In the genomic region with DNA sequence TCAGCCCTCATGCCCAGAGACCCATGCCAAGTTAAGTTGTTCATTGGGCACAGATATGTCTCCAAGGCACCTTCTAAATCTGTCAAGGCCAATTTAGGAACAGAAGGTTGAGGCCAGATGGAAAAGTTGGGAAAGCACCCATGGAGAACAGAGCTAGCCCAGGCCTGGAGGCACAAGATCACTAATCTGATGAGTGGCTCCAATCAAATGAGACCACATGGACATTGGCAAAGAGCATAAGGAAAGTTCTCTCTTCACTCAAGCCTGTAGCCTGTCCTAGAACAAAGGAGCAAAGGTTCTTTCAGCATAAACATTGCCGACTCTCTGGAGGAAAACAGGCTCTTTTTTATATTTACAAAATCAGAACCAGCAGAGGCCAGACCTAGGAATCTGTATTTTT, we compare ENCODE assay signal across 1 cellular context.
TF ChIP-seq lines count a peak whose summit lies in the region.

No MANE protein-coding gene starts in this region.

TF ChIP-seq in H1, 55 proteins besides CTCF, POLR2A, EP300 and RAD21 (continued from another document):
- TF ChIP-seq, protein P1, sequence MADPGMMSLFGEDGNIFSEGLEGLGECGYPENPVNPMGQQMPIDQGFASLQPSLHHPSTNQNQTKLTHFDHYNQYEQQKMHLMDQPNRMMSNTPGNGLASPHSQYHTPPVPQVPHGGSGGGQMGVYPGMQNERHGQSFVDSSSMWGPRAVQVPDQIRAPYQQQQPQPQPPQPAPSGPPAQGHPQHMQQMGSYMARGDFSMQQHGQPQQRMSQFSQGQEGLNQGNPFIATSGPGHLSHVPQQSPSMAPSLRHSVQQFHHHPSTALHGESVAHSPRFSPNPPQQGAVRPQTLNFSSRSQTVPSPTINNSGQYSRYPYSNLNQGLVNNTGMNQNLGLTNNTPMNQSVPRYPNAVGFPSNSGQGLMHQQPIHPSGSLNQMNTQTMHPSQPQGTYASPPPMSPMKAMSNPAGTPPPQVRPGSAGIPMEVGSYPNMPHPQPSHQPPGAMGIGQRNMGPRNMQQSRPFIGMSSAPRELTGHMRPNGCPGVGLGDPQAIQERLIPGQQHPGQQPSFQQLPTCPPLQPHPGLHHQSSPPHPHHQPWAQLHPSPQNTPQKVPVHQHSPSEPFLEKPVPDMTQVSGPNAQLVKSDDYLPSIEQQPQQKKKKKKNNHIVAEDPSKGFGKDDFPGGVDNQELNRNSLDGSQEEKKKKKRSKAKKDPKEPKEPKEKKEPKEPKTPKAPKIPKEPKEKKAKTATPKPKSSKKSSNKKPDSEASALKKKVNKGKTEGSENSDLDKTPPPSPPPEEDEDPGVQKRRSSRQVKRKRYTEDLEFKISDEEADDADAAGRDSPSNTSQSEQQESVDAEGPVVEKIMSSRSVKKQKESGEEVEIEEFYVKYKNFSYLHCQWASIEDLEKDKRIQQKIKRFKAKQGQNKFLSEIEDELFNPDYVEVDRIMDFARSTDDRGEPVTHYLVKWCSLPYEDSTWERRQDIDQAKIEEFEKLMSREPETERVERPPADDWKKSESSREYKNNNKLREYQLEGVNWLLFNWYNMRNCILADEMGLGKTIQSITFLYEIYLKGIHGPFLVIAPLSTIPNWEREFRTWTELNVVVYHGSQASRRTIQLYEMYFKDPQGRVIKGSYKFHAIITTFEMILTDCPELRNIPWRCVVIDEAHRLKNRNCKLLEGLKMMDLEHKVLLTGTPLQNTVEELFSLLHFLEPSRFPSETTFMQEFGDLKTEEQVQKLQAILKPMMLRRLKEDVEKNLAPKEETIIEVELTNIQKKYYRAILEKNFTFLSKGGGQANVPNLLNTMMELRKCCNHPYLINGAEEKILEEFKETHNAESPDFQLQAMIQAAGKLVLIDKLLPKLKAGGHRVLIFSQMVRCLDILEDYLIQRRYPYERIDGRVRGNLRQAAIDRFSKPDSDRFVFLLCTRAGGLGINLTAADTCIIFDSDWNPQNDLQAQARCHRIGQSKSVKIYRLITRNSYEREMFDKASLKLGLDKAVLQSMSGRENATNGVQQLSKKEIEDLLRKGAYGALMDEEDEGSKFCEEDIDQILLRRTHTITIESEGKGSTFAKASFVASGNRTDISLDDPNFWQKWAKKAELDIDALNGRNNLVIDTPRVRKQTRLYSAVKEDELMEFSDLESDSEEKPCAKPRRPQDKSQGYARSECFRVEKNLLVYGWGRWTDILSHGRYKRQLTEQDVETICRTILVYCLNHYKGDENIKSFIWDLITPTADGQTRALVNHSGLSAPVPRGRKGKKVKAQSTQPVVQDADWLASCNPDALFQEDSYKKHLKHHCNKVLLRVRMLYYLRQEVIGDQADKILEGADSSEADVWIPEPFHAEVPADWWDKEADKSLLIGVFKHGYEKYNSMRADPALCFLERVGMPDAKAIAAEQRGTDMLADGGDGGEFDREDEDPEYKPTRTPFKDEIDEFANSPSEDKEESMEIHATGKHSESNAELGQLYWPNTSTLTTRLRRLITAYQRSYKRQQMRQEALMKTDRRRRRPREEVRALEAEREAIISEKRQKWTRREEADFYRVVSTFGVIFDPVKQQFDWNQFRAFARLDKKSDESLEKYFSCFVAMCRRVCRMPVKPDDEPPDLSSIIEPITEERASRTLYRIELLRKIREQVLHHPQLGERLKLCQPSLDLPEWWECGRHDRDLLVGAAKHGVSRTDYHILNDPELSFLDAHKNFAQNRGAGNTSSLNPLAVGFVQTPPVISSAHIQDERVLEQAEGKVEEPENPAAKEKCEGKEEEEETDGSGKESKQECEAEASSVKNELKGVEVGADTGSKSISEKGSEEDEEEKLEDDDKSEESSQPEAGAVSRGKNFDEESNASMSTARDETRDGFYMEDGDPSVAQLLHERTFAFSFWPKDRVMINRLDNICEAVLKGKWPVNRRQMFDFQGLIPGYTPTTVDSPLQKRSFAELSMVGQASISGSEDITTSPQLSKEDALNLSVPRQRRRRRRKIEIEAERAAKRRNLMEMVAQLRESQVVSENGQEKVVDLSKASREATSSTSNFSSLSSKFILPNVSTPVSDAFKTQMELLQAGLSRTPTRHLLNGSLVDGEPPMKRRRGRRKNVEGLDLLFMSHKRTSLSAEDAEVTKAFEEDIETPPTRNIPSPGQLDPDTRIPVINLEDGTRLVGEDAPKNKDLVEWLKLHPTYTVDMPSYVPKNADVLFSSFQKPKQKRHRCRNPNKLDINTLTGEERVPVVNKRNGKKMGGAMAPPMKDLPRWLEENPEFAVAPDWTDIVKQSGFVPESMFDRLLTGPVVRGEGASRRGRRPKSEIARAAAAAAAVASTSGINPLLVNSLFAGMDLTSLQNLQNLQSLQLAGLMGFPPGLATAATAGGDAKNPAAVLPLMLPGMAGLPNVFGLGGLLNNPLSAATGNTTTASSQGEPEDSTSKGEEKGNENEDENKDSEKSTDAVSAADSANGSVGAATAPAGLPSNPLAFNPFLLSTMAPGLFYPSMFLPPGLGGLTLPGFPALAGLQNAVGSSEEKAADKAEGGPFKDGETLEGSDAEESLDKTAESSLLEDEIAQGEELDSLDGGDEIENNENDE (IDR thresholded peaks at IDR 0.05; ENCODE audit: insufficient replicate concordance, low read length): no peak
- TF ChIP-seq POU5F1 (IDR thresholded peaks at IDR 0.05; ENCODE audit: low read depth, low read length): no peak
- TF ChIP-seq, protein P2, sequence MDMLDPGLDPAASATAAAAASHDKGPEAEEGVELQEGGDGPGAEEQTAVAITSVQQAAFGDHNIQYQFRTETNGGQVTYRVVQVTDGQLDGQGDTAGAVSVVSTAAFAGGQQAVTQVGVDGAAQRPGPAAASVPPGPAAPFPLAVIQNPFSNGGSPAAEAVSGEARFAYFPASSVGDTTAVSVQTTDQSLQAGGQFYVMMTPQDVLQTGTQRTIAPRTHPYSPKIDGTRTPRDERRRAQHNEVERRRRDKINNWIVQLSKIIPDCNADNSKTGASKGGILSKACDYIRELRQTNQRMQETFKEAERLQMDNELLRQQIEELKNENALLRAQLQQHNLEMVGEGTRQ (IDR thresholded peaks at IDR 0.05; ENCODE audit: low read length): no peak
- no peak for TF ChIP-seq TEAD4 (IDR thresholded peaks at IDR 0.05; ENCODE audit: low read depth, low read length)
